ENCODE assay signal across 12 cellular contexts in genomic region chr4:112735474-112735951, GRCh38.
DNase-seq lines count a peak whose midpoint lies in the region; ATAC-seq, FAIRE-seq and TF ChIP-seq lines count a peak whose summit lies in the region.
"Had no signal": no experiment of that assay in that cellular context is flagged by ENCODE, and none has a peak within 500 bp of the region (broad histone marks: within the 10 kb centered on the region; RNA-seq: fewer than 3 reads in every experiment).

No MANE protein-coding gene starts in this region.

- no peaks in the 10 kb centered on the region for H3K27me3 ChIP-seq in bronchial epithelial cell (ENCODE audit: control insufficient read depth, insufficient read depth, low read length)
- no peaks in the 10 kb centered on the region for H3K27me3 ChIP-seq in lower lobe of right lung (ENCODE audit: low read depth)

- H3K4me3 ChIP-seq in bronchial epithelial cell (ENCODE audit: low read depth, low read length) (no peak overlapping the region), lower lobe of right lung (no peak overlapping the region)
- H3K4me3 ChIP-seq: coronary artery had no signal

- ATAC-seq in GM18508 (IDR thresholded peaks at IDR 0.05; ENCODE audit: insufficient read depth, unreplicated experiment) (peak; percentile 64), GM21390 (IDR thresholded peaks at IDR 0.05; ENCODE audit: unreplicated experiment) (peak; percentile 68), HG03175 (IDR thresholded peaks at IDR 0.05; ENCODE audit: unreplicated experiment) (peak; percentile 64), lower lobe of right lung (no peak)

- H3K9me3 ChIP-seq in lower lobe of right lung: no peaks in the 10 kb centered on the region

- TF ChIP-seq CTCF in bronchial epithelial cell (IDR thresholded peaks at IDR 0.05; ENCODE audit: insufficient read depth, low read length, severe bottlenecking) (no peak), lower lobe of right lung (IDR thresholded peaks at IDR 0.05) (no peak)

- no peak overlapping the region for H3K27ac ChIP-seq in lower lobe of right lung
- H3K27ac ChIP-seq: coronary artery had no signal

- in situ Hi-C loops in G401 (cut with HindIII; ENCODE audit: low sequenced_read_pairs): no loop called here

- H3K36me3 ChIP-seq in bronchial epithelial cell (ENCODE audit: control insufficient read depth, insufficient read depth, low read length): no peaks in the 10 kb centered on the region
- H3K36me3 ChIP-seq in lower lobe of right lung: no peaks in the 10 kb centered on the region

- no peak for FAIRE-seq in bronchial epithelial cell (lab: Jason Lieb, UNC)

- no peaks in the 10 kb centered on the region for H3K4me1 ChIP-seq in lower lobe of right lung

- intact Hi-C loops in lower lobe of right lung (cut with DNase I): no loop called here

- peak; percentile 43 for DNase-seq in bronchial epithelial cell (ENCODE audit: low read depth)
- no peak for DNase-seq in A172 (ENCODE audit: low spot score)
- no peak for DNase-seq in G401 (ENCODE audit: low spot score)
- no peak for DNase-seq in T-helper 9 cell
- no peak for DNase-seq in lower lobe of right lung
- DNase-seq: GF-D8, NCI-H1436, T1000 had no signal

Comparison
In these comparisons a context has a peak if more than half of its experiments do, and no peak if none do; other contexts are left out.
1. ATAC-seq: peak in GM18508 (single experiment), GM21390 (single experiment) and HG03175 (single experiment); none in lower lobe of right lung (0 of 2).